7 cellular contexts compared by ENCODE assay signal in genomic region chr2:85888020-85888744, GRCh38. TPM values are rescaled to one million over a fixed set of nuclear protein-coding genes. Genes with fewer than 3 reads are reported as not detected.
DNase-seq lines count a peak whose midpoint lies in the region; ATAC-seq and TF ChIP-seq lines count a peak whose summit lies in the region.

No MANE protein-coding gene starts in this region.

- no peak for TF ChIP-seq CTCF in LNCaP clone FGC (IDR thresholded peaks at IDR 0.05; ENCODE audit: control insufficient read depth, extremely low read depth, insufficient read depth)

- ATAC-seq in GM18519 (IDR thresholded peaks at IDR 0.05; ENCODE audit: low FRiP score, unreplicated experiment) = peak; percentile 11
- no peak for ATAC-seq in aorta (ENCODE audit: low FRiP score)

- H3K4me3 ChIP-seq in LNCaP clone FGC (ENCODE audit: low read depth, low read length) (peak overlapping the region; percentile 60), esophagus (ENCODE audit: low read depth in 1 of 2, low read length in 2 of 2) (peak overlapping the region; percentile 65 to 74), neuron (ENCODE audit: low read length) (peak overlapping the region; percentile 81), aorta (ENCODE audit: low read length in 2 of 2) (peak overlapping the region; percentile 71 to 75)

- WGBS in esophagus, 2 donors = 1% methylated on average over 50 to 57 of the region's 57 CpGs
- WGBS in aorta, 2 donors = 0 to 1% methylated on average over 44 to 57 of the region's 57 CpGs

- H3K9me3 ChIP-seq in esophagus (ENCODE audit: control insufficient read depth in 2 of 2, insufficient read depth in 1 of 2, low read depth in 1 of 2, low read length in 1 of 2) (no peaks in the 10 kb centered on the region), neuron (ENCODE audit: low read length) (no peaks in the 10 kb centered on the region), aorta (ENCODE audit: control insufficient read depth, low read length) (no peaks in the 10 kb centered on the region)

- H3K27me3 ChIP-seq in esophagus (ENCODE audit: control insufficient read depth in 1 of 2, insufficient read depth in 2 of 2, low read length in 2 of 2) (no peaks in the 10 kb centered on the region), neuron (ENCODE audit: insufficient read depth, low read length) (peaks cover 26% of the 10 kb centered on the region), aorta (ENCODE audit: control insufficient read depth in 1 of 2, insufficient read depth in 2 of 2, low read length in 1 of 2) (no peaks in the 10 kb centered on the region)

- no peak for DNase-seq in LNCaP clone FGC (ENCODE audit: low read depth)
- DNase-seq in activated T-cell treated with anti-CD3 and anti-CD28 coated beads for 1 hour (ENCODE audit: low read depth) = peak; percentile 22
- peak in 1 of 2 donors; percentile 63 for DNase-seq in aorta
- DNase-seq in foreskin melanocyte = no peak

- intact Hi-C loops in aorta (cut with DNase I) = loop anchor here (2.0 to 10.0 kb wide), 5 partner anchors 61 to 191 kb away; no protein-coding TSS in a partner anchor

- no peaks in the 10 kb centered on the region for H3K36me3 ChIP-seq in esophagus (ENCODE audit: control insufficient read depth in 2 of 2, insufficient read depth in 2 of 2, low read length in 1 of 2)
- H3K36me3 ChIP-seq in neuron (ENCODE audit: insufficient read depth, low read length) = no peaks in the 10 kb centered on the region
- no peaks in the 10 kb centered on the region for H3K36me3 ChIP-seq in aorta (ENCODE audit: control insufficient read depth in 1 of 2, insufficient read depth in 2 of 2, low read length in 1 of 2)

- H3K27ac ChIP-seq in esophagus (ENCODE audit: low read depth in 2 of 2, low read length in 1 of 2) = peak overlapping the region; percentile 71 to 81
- peak overlapping the region; percentile 19 to 38 for H3K27ac ChIP-seq in aorta (ENCODE audit: low read depth in 1 of 2, low read length in 2 of 2)

- H3K4me1 ChIP-seq in esophagus (ENCODE audit: control insufficient read depth in 2 of 2, insufficient read depth in 2 of 2, low read length in 1 of 2) (no peaks in the 10 kb centered on the region), neuron (ENCODE audit: insufficient read depth, low read length) (peaks cover 25% of the 10 kb centered on the region), aorta (ENCODE audit: control insufficient read depth in 1 of 2, insufficient read depth in 2 of 2, low read length in 2 of 2) (no peaks in the 10 kb centered on the region)

- peak overlapping the region; percentile 79 for H2AFZ ChIP-seq in neuron (ENCODE audit: low read depth, low read length)

RNA-seq across cellular contexts. Expression of gene ST3GAL5, which starts 0.6 kb away (rescaled TPM):
- polyA plus RNA-seq in esophagus (1 to 10 TPM; 1.9 to 3.2 TPM), aorta (10 to 100 TPM in 1 of 2 donors, 1 to 10 TPM in 1; 3.3 to 15.8 TPM)
- 10 to 100 TPM; 15.7 to 29.8 TPM for total RNA-seq in aorta
